Comparison of ENCODE assay signal across 30 cellular contexts in the genomic region with DNA sequence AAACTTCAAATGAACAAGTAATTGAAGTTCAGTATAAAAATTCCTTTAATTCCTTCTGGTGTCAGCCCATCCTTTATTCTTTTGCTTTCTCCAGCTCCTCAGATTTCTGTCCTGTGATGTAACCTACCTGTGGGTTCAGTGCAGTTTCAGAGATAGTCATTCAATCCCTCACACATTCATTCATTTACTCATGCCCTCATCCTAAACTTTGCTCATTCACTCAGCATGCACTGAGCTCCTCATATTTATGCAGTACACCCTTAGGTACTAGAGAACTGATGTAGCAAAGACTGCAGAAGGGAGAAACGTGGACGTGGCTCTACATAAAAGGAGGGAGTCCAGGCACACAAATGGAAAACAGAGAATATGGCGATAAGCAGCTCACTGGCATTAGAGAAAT. TPM values are rescaled to one million over a fixed set of nuclear protein-coding genes. Genes with fewer than 3 reads are reported as not detected.
DNase-seq lines count a peak whose midpoint lies in the region; ATAC-seq and TF ChIP-seq lines count a peak whose summit lies in the region.
"Had no signal": no experiment of that assay in that cellular context is flagged by ENCODE, and none has a peak within 500 bp of the region (broad histone marks: within the 10 kb centered on the region; RNA-seq: fewer than 3 reads in every experiment).

No MANE protein-coding gene starts in this region.

- H3K36me3 ChIP-seq in CD4-positive, alpha-beta memory T cell (ENCODE audit: insufficient read depth, low read length): peaks cover 4% of the 10 kb centered on the region
- H3K36me3 ChIP-seq in osteoblast (ENCODE audit: insufficient read depth, low read length): no peaks in the 10 kb centered on the region
- H3K36me3 ChIP-seq: ascending aorta, colonic mucosa, HAP-1, left ventricle myocardium inferior, thyroid gland, uterus had no signal

- H3K4me2 ChIP-seq in osteoblast (ENCODE audit: insufficient read depth, low read length): no peak overlapping the region
- H3K4me2 ChIP-seq: smooth muscle cell had no signal

- H3K27ac ChIP-seq in CD4-positive, alpha-beta memory T cell (ENCODE audit: low read depth, low read length): no peak overlapping the region
- no peak overlapping the region for H3K27ac ChIP-seq in osteoblast (ENCODE audit: low read depth, low read length)
- H3K27ac ChIP-seq: ascending aorta, colonic mucosa, epithelial cell of prostate, left ventricle myocardium inferior, thyroid gland, uterus had no signal

- intact Hi-C loops in CD4-positive, alpha-beta memory T cell (cut with micrococcal nuclease): no loop called here

- H3K27me3 ChIP-seq in CD4-positive, alpha-beta memory T cell (ENCODE audit: insufficient read depth, low read length): no peaks in the 10 kb centered on the region
- H3K27me3 ChIP-seq in osteoblast (ENCODE audit: insufficient read depth, low read length): no peaks in the 10 kb centered on the region
- H3K27me3 ChIP-seq: ascending aorta, colonic mucosa, thyroid gland, uterus had no signal

- H2AFZ ChIP-seq in osteoblast (ENCODE audit: low read length): no peak overlapping the region

- DNase-seq in activated CD4-positive, alpha-beta T cell treated with anti-CD3 and anti-CD28 coated beads, Interleukin-2, amount 10 ng/mL, durations not matched to agents 7 days and 5 days: no peak
- no peak for DNase-seq in activated CD4-positive, alpha-beta T cell treated with anti-CD3 and anti-CD28 coated beads for 4 hours
- DNase-seq in CD4-positive, alpha-beta memory T cell: no peak
- no peak for DNase-seq in T-helper 2 cell treated with Interferon-gamma antibody and Interleukin-4, amounts not matched to agents 5 μg/mL and 100 μg/mL, for 36 hours (ENCODE audit: low spot score)
- no peak for DNase-seq in central memory CD8-positive, alpha-beta T cell (ENCODE audit: low spot score in 2 of 2)
- no peak for DNase-seq in osteoblast (ENCODE audit: insufficient read length, low spot score, missing footprints)
- DNase-seq in A172 (ENCODE audit: low spot score): no peak
- DNase-seq: activated CD4-positive, alpha-beta T cell treated with anti-CD3 and anti-CD28 coated beads, Interleukin-2, amount 50 U/mL, for 1 hour; activated naive CD4-positive, alpha-beta T cell treated with anti-CD3 and anti-CD28 coated beads, Interleukin-2, amount 50 U/mL, for 16 hours; AML-193; colonic mucosa; DMS 273 treated with DMSO at 0.1 percent for 48 hours; effector CD8-positive, alpha-beta T cell; glutamatergic neuron; left ventricle myocardium inferior; mesenchymal stem cell; NCI-H1048; NCI-H2107; NCI-H345; posterior cingulate gyrus; right cardiac atrium; SHP77; thyroid gland; uterus had no signal

- POLR2A ChIA-PET in activated CD4-positive, alpha-beta T cell treated with anti-CD3 and anti-CD28 coated beads, Interleukin-2, amount 10 ng/mL, durations not matched to agents 7 days and 5 days (lab: Charles Lee): interaction anchor here (0.7 to 1.0 kb wide), 2 partner anchors 46 to 618 kb away, joined by 4 read pairs; a partner anchor contains a TSS
- POLR2A ChIA-PET in CD4-positive, alpha-beta memory T cell (lab: Charles Lee; ENCODE audit: partially characterized antibody): interaction anchor here (1.0 to 3.0 kb wide), 3 partner anchors 55 to 147 kb away, joined by 3 to 16 read pairs (median 5); a partner anchor contains a TSS

- peaks cover 69% of the 10 kb centered on the region for H3K4me1 Mint-ChIP-seq in activated CD4-positive, alpha-beta T cell treated with anti-CD3 and anti-CD28 coated beads, Interleukin-2, amount 10 ng/mL, durations not matched to agents 7 days and 5 days
- H3K4me1 Mint-ChIP-seq in CD4-positive, alpha-beta memory T cell: peaks cover 49 to 70% (median 62%) of the 10 kb centered on the region in 4 donors
- peaks cover 63% of the 10 kb centered on the region for H3K4me1 Mint-ChIP-seq in T-helper 2 cell treated with Interferon-gamma antibody and Interleukin-4, amounts not matched to agents 5 μg/mL and 100 μg/mL, for 36 hours (ENCODE audit: low read depth)
- H3K4me1 Mint-ChIP-seq in central memory CD8-positive, alpha-beta T cell: peaks cover 59% of the 10 kb centered on the region

- peak overlapping the region; percentile 25 for H3K27ac Mint-ChIP-seq in activated CD4-positive, alpha-beta T cell treated with anti-CD3 and anti-CD28 coated beads, Interleukin-2, amount 10 ng/mL, durations not matched to agents 7 days and 5 days
- peak overlapping the region; percentile 6 to 88 (median 69) for H3K27ac Mint-ChIP-seq in CD4-positive, alpha-beta memory T cell
- peak overlapping the region; percentile 20 for H3K27ac Mint-ChIP-seq in T-helper 2 cell treated with Interferon-gamma antibody and Interleukin-4, amounts not matched to agents 5 μg/mL and 100 μg/mL, for 36 hours
- H3K27ac Mint-ChIP-seq in central memory CD8-positive, alpha-beta T cell (ENCODE audit: low read depth): peak overlapping the region; percentile 41

- H3K36me3 Mint-ChIP-seq in activated CD4-positive, alpha-beta T cell treated with anti-CD3 and anti-CD28 coated beads, Interleukin-2, amount 10 ng/mL, durations not matched to agents 7 days and 5 days (ENCODE audit: low read depth): peaks cover 58% of the 10 kb centered on the region
- H3K36me3 Mint-ChIP-seq in CD4-positive, alpha-beta memory T cell: peaks cover 34 to 47% of the 10 kb centered on the region in 2 donors
- peaks cover 60% of the 10 kb centered on the region for H3K36me3 Mint-ChIP-seq in T-helper 2 cell treated with Interferon-gamma antibody and Interleukin-4, amounts not matched to agents 5 μg/mL and 100 μg/mL, for 36 hours (ENCODE audit: low read depth)
- H3K36me3 Mint-ChIP-seq in central memory CD8-positive, alpha-beta T cell (ENCODE audit: insufficient read depth): peaks cover 52% of the 10 kb centered on the region

- no peak overlapping the region for H3K4me3 Mint-ChIP-seq in activated CD4-positive, alpha-beta T cell treated with anti-CD3 and anti-CD28 coated beads, Interleukin-2, amount 10 ng/mL, durations not matched to agents 7 days and 5 days
- peak overlapping the region in 2 of 8 donors; percentile 1 to 6 for H3K4me3 Mint-ChIP-seq in CD4-positive, alpha-beta memory T cell
- H3K4me3 Mint-ChIP-seq in T-helper 2 cell treated with Interferon-gamma antibody and Interleukin-4, amounts not matched to agents 5 μg/mL and 100 μg/mL, for 36 hours: peak overlapping the region; percentile 17
- no peak overlapping the region for H3K4me3 Mint-ChIP-seq in central memory CD8-positive, alpha-beta T cell

- H4K20me1 ChIP-seq in osteoblast (ENCODE audit: insufficient read depth, low read length): no peaks in the 10 kb centered on the region

- peaks cover 5% of the 10 kb centered on the region for H3K9me3 Mint-ChIP-seq in activated CD4-positive, alpha-beta T cell treated with anti-CD3 and anti-CD28 coated beads, Interleukin-2, amount 10 ng/mL, durations not matched to agents 7 days and 5 days
- no peaks in the 10 kb centered on the region for H3K9me3 Mint-ChIP-seq in CD4-positive, alpha-beta memory T cell
- no peaks in the 10 kb centered on the region for H3K9me3 Mint-ChIP-seq in T-helper 2 cell treated with Interferon-gamma antibody and Interleukin-4, amounts not matched to agents 5 μg/mL and 100 μg/mL, for 36 hours
- no peaks in the 10 kb centered on the region for H3K9me3 Mint-ChIP-seq in central memory CD8-positive, alpha-beta T cell

- ATAC-seq in central memory CD8-positive, alpha-beta T cell (replicated peaks; ENCODE audit: extremely low read depth, poor library complexity, severe bottlenecking): no peak
- ATAC-seq in GM21526 (IDR thresholded peaks at IDR 0.05; ENCODE audit: low FRiP score, unreplicated experiment): no peak
- ATAC-seq: Panc1, right cardiac atrium had no signal

- CTCF ChIA-PET in activated CD4-positive, alpha-beta T cell treated with anti-CD3 and anti-CD28 coated beads, Interleukin-2, amount 10 ng/mL, durations not matched to agents 7 days and 5 days (lab: Charles Lee): interaction anchor here (1.2 to 2.1 kb wide), 4 partner anchors 12 to 114 kb away, joined by 4 to 5 read pairs (median 4); no protein-coding TSS in a partner anchor
- CTCF ChIA-PET in CD4-positive, alpha-beta memory T cell (lab: Charles Lee; ENCODE audit: partially characterized antibody): interaction anchor here (1.0 to 13.9 kb wide), 3 partner anchors 9 to 102 kb away, joined by 3 to 567 read pairs (median 3); no protein-coding TSS in a partner anchor

- H3K4me3 ChIP-seq in CD4-positive, alpha-beta memory T cell (ENCODE audit: low read length in 2 of 2): no peak overlapping the region
- no peak overlapping the region for H3K4me3 ChIP-seq in osteoblast (ENCODE audit: insufficient read depth, low read length)
- H3K4me3 ChIP-seq: ascending aorta, colonic mucosa, HAP-1, left ventricle myocardium inferior, smooth muscle cell, thyroid gland, uterus had no signal

- peaks cover 68% of the 10 kb centered on the region for H3K4me1 ChIP-seq in CD4-positive, alpha-beta memory T cell (ENCODE audit: insufficient read depth, low read length)
- no peaks in the 10 kb centered on the region for H3K4me1 ChIP-seq in osteoblast (ENCODE audit: insufficient read depth, low read length)
- H3K4me1 ChIP-seq: ascending aorta, colonic mucosa, HAP-1, left ventricle myocardium inferior, thyroid gland, uterus had no signal

- no peak for TF ChIP-seq CTCF in osteoblast (IDR thresholded peaks at IDR 0.05; ENCODE audit: extremely low read depth, low read depth, low read length)

- no peaks in the 10 kb centered on the region for H3K79me2 ChIP-seq in osteoblast (ENCODE audit: insufficient read depth, low read length)

- H3K27me3 Mint-ChIP-seq in activated CD4-positive, alpha-beta T cell treated with anti-CD3 and anti-CD28 coated beads, Interleukin-2, amount 10 ng/mL, durations not matched to agents 7 days and 5 days: no peaks in the 10 kb centered on the region
- H3K27me3 Mint-ChIP-seq in CD4-positive, alpha-beta memory T cell: no peaks in the 10 kb centered on the region
- H3K27me3 Mint-ChIP-seq in T-helper 2 cell treated with Interferon-gamma antibody and Interleukin-4, amounts not matched to agents 5 μg/mL and 100 μg/mL, for 36 hours (ENCODE audit: low read depth): no peaks in the 10 kb centered on the region
- H3K27me3 Mint-ChIP-seq in central memory CD8-positive, alpha-beta T cell: no peaks in the 10 kb centered on the region

- H3K9me3 ChIP-seq in CD4-positive, alpha-beta memory T cell (ENCODE audit: control insufficient read depth in 1 of 2, low read length in 2 of 2): no peaks in the 10 kb centered on the region
- no peaks in the 10 kb centered on the region for H3K9me3 ChIP-seq in osteoblast (ENCODE audit: low read depth, low read length)
- H3K9me3 ChIP-seq: ascending aorta, colonic mucosa, HAP-1, left ventricle myocardium inferior, thyroid gland, uterus had no signal

RNA-seq across cellular contexts. Expression of a gene that starts 45.3 kb away (rescaled TPM):
- total RNA-seq in activated CD4-positive, alpha-beta T cell treated with anti-CD3 and anti-CD28 coated beads, Interleukin-2, amount 10 ng/mL, durations not matched to agents 7 days and 5 days: 100 to 1,000 TPM; 876 to 958 TPM
- total RNA-seq in CD4-positive, alpha-beta memory T cell: 100 to 1,000 TPM; 130 TPM
- polyA plus RNA-seq in CD4-positive, alpha-beta memory T cell: 100 to 1,000 TPM; 221 to 230 TPM
- total RNA-seq in osteoblast: 447 and 530 TPM in 2 replicates
- total RNA-seq in A172 (2014; rRNA removed; shearing (Covaris generic)): 55.0 and 64.7 TPM in 2 replicates
